Comparison of ENCODE assay signal across 8 cellular contexts in genomic region chr7:2863461-2864066, GRCh38. TPM values are rescaled to one million over a fixed set of nuclear protein-coding genes. Genes with fewer than 3 reads are reported as not detected.
DNase-seq lines count a peak whose midpoint lies in the region; ATAC-seq and TF ChIP-seq lines count a peak whose summit lies in the region.

No MANE protein-coding gene starts in this region.

- in situ Hi-C loops in GM18951 (cut with MboI; ENCODE audit: low sequenced_read_pairs, unreplicated experiment): loop anchor here (10.0 kb wide), 1 partner anchor 291 kb away; no protein-coding TSS in a partner anchor

- no peaks in the 10 kb centered on the region for H3K27me3 ChIP-seq in RWPE2 (ENCODE audit: insufficient read depth, poor library complexity, severe bottlenecking)

- H3K4me3 ChIP-seq in AG10803 (ENCODE audit: low read length) (peak overlapping the region; percentile 41), RWPE2 (ENCODE audit: severe bottlenecking) (peak overlapping the region; percentile 14)

- peak overlapping the region; percentile 95 for H3K27ac ChIP-seq in RWPE2 (ENCODE audit: poor library complexity, severe bottlenecking)

- ATAC-seq in HG03135 (IDR thresholded peaks at IDR 0.05; ENCODE audit: unreplicated experiment): peak; percentile 93
- ATAC-seq in RWPE2 (ENCODE audit: low read depth): peak; percentile 98
- ATAC-seq in Right ventricle myocardium inferior: peak; percentile 97

- intact Hi-C loops in Right ventricle myocardium inferior (cut with DNase I): loop anchor here (2.0 kb wide), 1 partner anchor 1033 kb away; no protein-coding TSS in a partner anchor

- H3K9me3 ChIP-seq in RWPE2 (ENCODE audit: severe bottlenecking): no peaks in the 10 kb centered on the region

- H3K4me1 ChIP-seq in RWPE2 (ENCODE audit: insufficient read depth, poor library complexity, severe bottlenecking): peaks cover 19% of the 10 kb centered on the region

- peak; percentile 2; the same call in 1 of the 2 replicates for TF ChIP-seq CTCF in AG10803 (conservative IDR thresholded peaks at IDR 0.05; ENCODE audit: low read length)
- TF ChIP-seq CTCF in RWPE2 (IDR thresholded peaks at IDR 0.05; ENCODE audit: poor library complexity, severe bottlenecking): no peak

- TF ChIP-seq POLR2A in GM18951 (IDR thresholded peaks at IDR 0.05; ENCODE audit: extremely low read depth, insufficient read depth, insufficient read length): peak; percentile 69

- H3K36me3 ChIP-seq in RWPE2 (ENCODE audit: low read depth): no peaks in the 10 kb centered on the region

- DNase-seq in AG10803 (ENCODE audit: low read depth) (peak; percentile 97), RWPE2 (ENCODE audit: low spot score) (peak; percentile 88), Right ventricle myocardium inferior (ENCODE audit: missing footprints) (peak; percentile 88), putamen (ENCODE audit: low spot score) (peak; percentile 35), iPS-NIHi11 (ENCODE audit: low spot score) (no peak)
- DNase-seq in activated gamma-delta T cell treated with anti-CD3 and anti-CD28 coated beads, Interleukin-2, amount 50 U/mL, for 16 hours (ENCODE audit: low read depth): peak; percentile 67

RNA-seq across cellular contexts. Expression of gene GNA12, which starts 19.5 kb away (rescaled TPM):
- total RNA-seq in Right ventricle myocardium inferior: 40.8 TPM
